ENCODE assay signal across 1 cellular context in the genomic region with DNA sequence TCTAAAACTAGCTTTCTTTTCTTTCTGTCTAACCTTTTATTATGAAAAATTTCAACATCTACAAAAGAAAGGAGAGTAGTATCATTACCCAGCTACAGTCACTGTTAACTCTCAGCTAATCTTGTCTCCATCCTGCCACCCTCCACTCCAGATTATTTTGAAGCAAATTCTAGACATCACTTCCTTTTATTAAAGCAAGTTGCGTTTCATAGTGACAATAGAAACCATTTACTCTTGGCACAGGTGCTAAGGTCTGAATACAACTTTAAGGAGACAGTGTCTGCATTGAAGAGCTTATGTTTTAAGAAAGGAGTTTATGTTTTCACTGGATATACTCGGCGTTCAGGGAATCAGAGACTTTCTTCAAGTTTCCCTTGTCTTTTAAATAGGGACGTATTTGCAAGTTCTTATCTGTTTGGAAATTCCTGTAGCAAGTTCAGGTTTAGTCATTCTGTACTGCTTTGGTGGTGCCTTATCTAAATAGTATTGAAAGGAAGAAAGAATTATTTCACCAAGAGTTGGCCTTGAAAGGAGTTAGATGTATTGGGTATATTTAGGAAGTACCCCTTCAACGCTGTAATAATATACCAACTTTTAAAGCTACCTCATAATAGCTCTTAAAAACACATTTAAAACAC.
TF ChIP-seq lines count a peak whose summit lies in the region.

No MANE protein-coding gene starts in this region.

TF ChIP-seq in H1, 55 proteins besides CTCF, POLR2A, EP300 and RAD21:
- TF ChIP-seq, protein P1, sequence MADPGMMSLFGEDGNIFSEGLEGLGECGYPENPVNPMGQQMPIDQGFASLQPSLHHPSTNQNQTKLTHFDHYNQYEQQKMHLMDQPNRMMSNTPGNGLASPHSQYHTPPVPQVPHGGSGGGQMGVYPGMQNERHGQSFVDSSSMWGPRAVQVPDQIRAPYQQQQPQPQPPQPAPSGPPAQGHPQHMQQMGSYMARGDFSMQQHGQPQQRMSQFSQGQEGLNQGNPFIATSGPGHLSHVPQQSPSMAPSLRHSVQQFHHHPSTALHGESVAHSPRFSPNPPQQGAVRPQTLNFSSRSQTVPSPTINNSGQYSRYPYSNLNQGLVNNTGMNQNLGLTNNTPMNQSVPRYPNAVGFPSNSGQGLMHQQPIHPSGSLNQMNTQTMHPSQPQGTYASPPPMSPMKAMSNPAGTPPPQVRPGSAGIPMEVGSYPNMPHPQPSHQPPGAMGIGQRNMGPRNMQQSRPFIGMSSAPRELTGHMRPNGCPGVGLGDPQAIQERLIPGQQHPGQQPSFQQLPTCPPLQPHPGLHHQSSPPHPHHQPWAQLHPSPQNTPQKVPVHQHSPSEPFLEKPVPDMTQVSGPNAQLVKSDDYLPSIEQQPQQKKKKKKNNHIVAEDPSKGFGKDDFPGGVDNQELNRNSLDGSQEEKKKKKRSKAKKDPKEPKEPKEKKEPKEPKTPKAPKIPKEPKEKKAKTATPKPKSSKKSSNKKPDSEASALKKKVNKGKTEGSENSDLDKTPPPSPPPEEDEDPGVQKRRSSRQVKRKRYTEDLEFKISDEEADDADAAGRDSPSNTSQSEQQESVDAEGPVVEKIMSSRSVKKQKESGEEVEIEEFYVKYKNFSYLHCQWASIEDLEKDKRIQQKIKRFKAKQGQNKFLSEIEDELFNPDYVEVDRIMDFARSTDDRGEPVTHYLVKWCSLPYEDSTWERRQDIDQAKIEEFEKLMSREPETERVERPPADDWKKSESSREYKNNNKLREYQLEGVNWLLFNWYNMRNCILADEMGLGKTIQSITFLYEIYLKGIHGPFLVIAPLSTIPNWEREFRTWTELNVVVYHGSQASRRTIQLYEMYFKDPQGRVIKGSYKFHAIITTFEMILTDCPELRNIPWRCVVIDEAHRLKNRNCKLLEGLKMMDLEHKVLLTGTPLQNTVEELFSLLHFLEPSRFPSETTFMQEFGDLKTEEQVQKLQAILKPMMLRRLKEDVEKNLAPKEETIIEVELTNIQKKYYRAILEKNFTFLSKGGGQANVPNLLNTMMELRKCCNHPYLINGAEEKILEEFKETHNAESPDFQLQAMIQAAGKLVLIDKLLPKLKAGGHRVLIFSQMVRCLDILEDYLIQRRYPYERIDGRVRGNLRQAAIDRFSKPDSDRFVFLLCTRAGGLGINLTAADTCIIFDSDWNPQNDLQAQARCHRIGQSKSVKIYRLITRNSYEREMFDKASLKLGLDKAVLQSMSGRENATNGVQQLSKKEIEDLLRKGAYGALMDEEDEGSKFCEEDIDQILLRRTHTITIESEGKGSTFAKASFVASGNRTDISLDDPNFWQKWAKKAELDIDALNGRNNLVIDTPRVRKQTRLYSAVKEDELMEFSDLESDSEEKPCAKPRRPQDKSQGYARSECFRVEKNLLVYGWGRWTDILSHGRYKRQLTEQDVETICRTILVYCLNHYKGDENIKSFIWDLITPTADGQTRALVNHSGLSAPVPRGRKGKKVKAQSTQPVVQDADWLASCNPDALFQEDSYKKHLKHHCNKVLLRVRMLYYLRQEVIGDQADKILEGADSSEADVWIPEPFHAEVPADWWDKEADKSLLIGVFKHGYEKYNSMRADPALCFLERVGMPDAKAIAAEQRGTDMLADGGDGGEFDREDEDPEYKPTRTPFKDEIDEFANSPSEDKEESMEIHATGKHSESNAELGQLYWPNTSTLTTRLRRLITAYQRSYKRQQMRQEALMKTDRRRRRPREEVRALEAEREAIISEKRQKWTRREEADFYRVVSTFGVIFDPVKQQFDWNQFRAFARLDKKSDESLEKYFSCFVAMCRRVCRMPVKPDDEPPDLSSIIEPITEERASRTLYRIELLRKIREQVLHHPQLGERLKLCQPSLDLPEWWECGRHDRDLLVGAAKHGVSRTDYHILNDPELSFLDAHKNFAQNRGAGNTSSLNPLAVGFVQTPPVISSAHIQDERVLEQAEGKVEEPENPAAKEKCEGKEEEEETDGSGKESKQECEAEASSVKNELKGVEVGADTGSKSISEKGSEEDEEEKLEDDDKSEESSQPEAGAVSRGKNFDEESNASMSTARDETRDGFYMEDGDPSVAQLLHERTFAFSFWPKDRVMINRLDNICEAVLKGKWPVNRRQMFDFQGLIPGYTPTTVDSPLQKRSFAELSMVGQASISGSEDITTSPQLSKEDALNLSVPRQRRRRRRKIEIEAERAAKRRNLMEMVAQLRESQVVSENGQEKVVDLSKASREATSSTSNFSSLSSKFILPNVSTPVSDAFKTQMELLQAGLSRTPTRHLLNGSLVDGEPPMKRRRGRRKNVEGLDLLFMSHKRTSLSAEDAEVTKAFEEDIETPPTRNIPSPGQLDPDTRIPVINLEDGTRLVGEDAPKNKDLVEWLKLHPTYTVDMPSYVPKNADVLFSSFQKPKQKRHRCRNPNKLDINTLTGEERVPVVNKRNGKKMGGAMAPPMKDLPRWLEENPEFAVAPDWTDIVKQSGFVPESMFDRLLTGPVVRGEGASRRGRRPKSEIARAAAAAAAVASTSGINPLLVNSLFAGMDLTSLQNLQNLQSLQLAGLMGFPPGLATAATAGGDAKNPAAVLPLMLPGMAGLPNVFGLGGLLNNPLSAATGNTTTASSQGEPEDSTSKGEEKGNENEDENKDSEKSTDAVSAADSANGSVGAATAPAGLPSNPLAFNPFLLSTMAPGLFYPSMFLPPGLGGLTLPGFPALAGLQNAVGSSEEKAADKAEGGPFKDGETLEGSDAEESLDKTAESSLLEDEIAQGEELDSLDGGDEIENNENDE (IDR thresholded peaks at IDR 0.05; ENCODE audit: insufficient replicate concordance, low read length), result peak; percentile 88
- no peak for TF ChIP-seq FOSL1 (IDR thresholded peaks at IDR 0.05; ENCODE audit: insufficient read depth, low read depth, low read length)
- TF ChIP-seq ASH2L (IDR thresholded peaks at IDR 0.05; ENCODE audit: low read length), result peak; percentile 51
- 0 out of 4 replicates have a peak, but pooled peaks of 1 of the 2 experiments have one; percentile 15 for TF ChIP-seq HDAC2 (IDR thresholded peaks at IDR 0.05; ENCODE audit: borderline replicate concordance in 1 of 2, low read depth in 2 of 2, low read length in 2 of 2)
TF ChIP-seq in H1: peak in this region for 3.
